In genomic region chr7:45112648-45113047, GRCh38 we compare ENCODE assay signal across 1 cellular context.
TF ChIP-seq lines count a peak whose summit lies in the region.

No MANE protein-coding gene starts in this region.

TF ChIP-seq in K562, 482 proteins besides CTCF, POLR2A, EP300 and RAD21:
- TF ChIP-seq THAP7 (CRISPR knock-in tag; IDR thresholded peaks at IDR 0.05) (no peak), ZKSCAN1 (IDR thresholded peaks at IDR 0.05; ENCODE audit: low read depth, low read length) (no peak), ZNF41 (CRISPR knock-in tag; conservative IDR thresholded peaks at IDR 0.05) (no peak), TBL1XR1 (IDR thresholded peaks at IDR 0.05; ENCODE audit: low read length in 2 of 2) (no peak), HDAC6 (IDR thresholded peaks at IDR 0.05; ENCODE audit: low read depth, low read length) (no peak), HMBOX1 (IDR thresholded peaks at IDR 0.05) (peak; percentile 42; the same call in 1 of the 2 replicates), SMAD3 (CRISPR knock-in tag; conservative IDR thresholded peaks at IDR 0.05) (no peak), ZNF316 (IDR thresholded peaks at IDR 0.05) (peak; percentile 93), ZNF707 (CRISPR knock-in tag; conservative IDR thresholded peaks at IDR 0.05) (no peak), SIRT6 (IDR thresholded peaks at IDR 0.05; ENCODE audit: low read depth, low read length) (no peak), PKNOX1 (IDR thresholded peaks at IDR 0.05) (peak; percentile 3; the same call in 1 of the 2 replicates), DPF2 (IDR thresholded peaks at IDR 0.05) (no peak), MAFF (IDR thresholded peaks at IDR 0.05; ENCODE audit: low read length) (peak; percentile 55), TBP (optimal IDR thresholded peaks at IDR 0.05; ENCODE audit: low read depth, low read length) (no peak), MAFG (tag; conservative IDR thresholded peaks at IDR 0.05) (peak; percentile 69), BRF1 (IDR thresholded peaks at IDR 0.05; ENCODE audit: borderline replicate concordance, extremely low read depth, insufficient read length) (no peak), MAFK (IDR thresholded peaks at IDR 0.05; ENCODE audit: low read length) (peak; percentile 45; the same call in 1 of the 2 replicates), REST (CRISPR knock-in tag; IDR thresholded peaks at IDR 0.05; ENCODE audit: low read depth) (no peak), HMG20A (CRISPR knock-in tag; conservative IDR thresholded peaks at IDR 0.05) (no peak), ZNF146 (CRISPR knock-in tag; IDR thresholded peaks at IDR 0.05; ENCODE audit: unreplicated experiment) (no peak), ARID2 (IDR thresholded peaks at IDR 0.05) (no peak), HLTF (IDR thresholded peaks at IDR 0.05) (no peak), SMAD4 (CRISPR knock-in tag; conservative IDR thresholded peaks at IDR 0.05) (no peak), PBX2 (CRISPR knock-in tag; IDR thresholded peaks at IDR 0.05; ENCODE audit: low read depth) (no peak), PBX2 (tag; conservative IDR thresholded peaks at IDR 0.05; ENCODE audit: low read depth) (peak; percentile 31; the same call in 1 of the 2 replicates), TAF9B (IDR thresholded peaks at IDR 0.05; ENCODE audit: partially characterized antibody) (no peak), ZNF3 (CRISPR knock-in tag; IDR thresholded peaks at IDR 0.05) (no peak), C11orf30 (IDR thresholded peaks at IDR 0.05; ENCODE audit: low read depth) (peak; percentile 82), MEIS2 (IDR thresholded peaks at IDR 0.05; ENCODE audit: partially characterized antibody) (peak; percentile 32), ZBTB11 (CRISPR knock-in tag; IDR thresholded peaks at IDR 0.05) (no peak), SIN3A (IDR thresholded peaks at IDR 0.05; ENCODE audit: borderline replicate concordance in 2 of 2, control insufficient read depth in 1 of 2, low read depth in 2 of 2, low read length in 2 of 2) (no peak), PCBP1 (IDR thresholded peaks at IDR 0.05; ENCODE audit: low read depth, low read length, poor library complexity, severe bottlenecking) (no peak), ADNP (tag; IDR thresholded peaks at IDR 0.05) (peak; percentile 59; the same call in 1 of the 2 replicates)
